Comparison of ENCODE assay signal across 10 cellular contexts in genomic region chr14:36773136-36773540, GRCh38.
DNase-seq lines count a peak whose midpoint lies in the region; ATAC-seq and TF ChIP-seq lines count a peak whose summit lies in the region.
"Had no signal": no experiment of that assay in that cellular context is flagged by ENCODE, and none has a peak within 500 bp of the region (broad histone marks: within the 10 kb centered on the region; RNA-seq: fewer than 3 reads in every experiment).

No MANE protein-coding gene starts in this region.

- peak; percentile 59 for ATAC-seq in esophagus mucosa
- ATAC-seq in activated naive CD8-positive, alpha-beta T cell treated with anti-CD3 and anti-CD28 coated beads, Interleukin-2, amount 50 U/mL, for 24 hours = no peak
- no peak for ATAC-seq in right cardiac atrium
- ATAC-seq: effector memory CD8-positive, alpha-beta T cell had no signal

- H3K79me2 ChIP-seq in OCI-LY3 (ENCODE audit: low read length) = no peaks in the 10 kb centered on the region

- no peak overlapping the region for H3K27ac ChIP-seq in AG04450 (ENCODE audit: low read depth, low read length)
- H3K27ac ChIP-seq in HEK293 (ENCODE audit: extremely low read depth, low read depth, low read length) = no peak overlapping the region
- H3K27ac ChIP-seq in OCI-LY3 (ENCODE audit: low read length) = no peak overlapping the region
- no peak overlapping the region for H3K27ac ChIP-seq in right cardiac atrium (ENCODE audit: low read length)

- no peak overlapping the region for H3K4me3 Mint-ChIP-seq in activated naive CD8-positive, alpha-beta T cell treated with anti-CD3 and anti-CD28 coated beads, Interleukin-2, amount 50 U/mL, for 24 hours
- H3K4me3 Mint-ChIP-seq: effector memory CD8-positive, alpha-beta T cell had no signal

- H4K20me1 ChIP-seq in OCI-LY3 (ENCODE audit: insufficient read depth, low read length) = no peaks in the 10 kb centered on the region

- no peaks in the 10 kb centered on the region for H3K4me1 Mint-ChIP-seq in activated naive CD8-positive, alpha-beta T cell treated with anti-CD3 and anti-CD28 coated beads, Interleukin-2, amount 50 U/mL, for 24 hours

- H3K27ac Mint-ChIP-seq in activated naive CD8-positive, alpha-beta T cell treated with anti-CD3 and anti-CD28 coated beads, Interleukin-2, amount 50 U/mL, for 24 hours = no peak overlapping the region
- H3K27ac Mint-ChIP-seq: effector memory CD8-positive, alpha-beta T cell had no signal

- H3K4me2 ChIP-seq in OCI-LY3 (ENCODE audit: low read length) = peak overlapping the region; percentile 47

- H3K4me1 ChIP-seq in HEK293 (ENCODE audit: control insufficient read depth, insufficient read depth, low read length) = peaks cover 35% of the 10 kb centered on the region
- H3K4me1 ChIP-seq in OCI-LY3 (ENCODE audit: low read length) = peaks cover 15% of the 10 kb centered on the region
- H3K4me1 ChIP-seq in right cardiac atrium (ENCODE audit: control insufficient read depth, insufficient read depth, low read length) = no peaks in the 10 kb centered on the region

- no peak overlapping the region for H3K4me3 ChIP-seq in AG04450 (ENCODE audit: low read depth, low read length)
- H3K4me3 ChIP-seq in HEK293 (ENCODE audit: low read depth, low read length) = no peak overlapping the region
- peak overlapping the region; percentile 11; the same call in 1 of the 2 replicates for H3K4me3 ChIP-seq in OCI-LY3 (ENCODE audit: low read length)
- no peak overlapping the region for H3K4me3 ChIP-seq in right cardiac atrium (ENCODE audit: low read length)

- CTCF ChIA-PET in AG04450 (lab: Charles Lee) = no interaction called here
- CTCF ChIA-PET in HEK293 (lab: Yijun Ruan, JAX) = interaction anchor here (0.6 to 3.5 kb wide), 10 partner anchors 12 to 1102 kb away, joined by 3 to 13 read pairs (median 3); no protein-coding TSS in a partner anchor

- H3K9me3 ChIP-seq in AG04450 (ENCODE audit: control insufficient read depth, insufficient read depth, low read length) (no peaks in the 10 kb centered on the region), HEK293 (ENCODE audit: control insufficient read depth, insufficient read depth, low read depth, low read length) (no peaks in the 10 kb centered on the region), OCI-LY3 (ENCODE audit: insufficient read depth, low read length) (no peaks in the 10 kb centered on the region), right cardiac atrium (ENCODE audit: control insufficient read depth, low read length) (no peaks in the 10 kb centered on the region)

- H3K36me3 ChIP-seq in HEK293 (ENCODE audit: control insufficient read depth in 2 of 2, insufficient read depth in 1 of 2, low read length in 2 of 2) (no peaks in the 10 kb centered on the region), OCI-LY3 (replicated peaks; ENCODE audit: low read depth, low read length) (no peaks in the 10 kb centered on the region)

- H2AFZ ChIP-seq in OCI-LY3 (ENCODE audit: low read depth, low read length) = no peak overlapping the region

- POLR2A ChIA-PET in AG04450 (lab: Yijun Ruan, JAX) (no interaction called here), HEK293 (lab: Yijun Ruan, JAX) (interaction anchor here (0.9 kb wide), 1 partner anchor 62 kb away, joined by 4 read pairs; no protein-coding TSS in a partner anchor)

- H3K27me3 ChIP-seq in AG04450 (ENCODE audit: control insufficient read depth, insufficient read depth, low read length) (no peaks in the 10 kb centered on the region), OCI-LY3 (ENCODE audit: low read depth, low read length) (no peaks in the 10 kb centered on the region), right cardiac atrium (ENCODE audit: control insufficient read depth, insufficient read depth) (no peaks in the 10 kb centered on the region)

- TF ChIP-seq CTCF in AG04450 (IDR thresholded peaks at IDR 0.05; ENCODE audit: low read depth, low read length) (peak; percentile 10; the same call in 1 of the 2 replicates), HEK293 (tag by site-specific recombination; IDR thresholded peaks at IDR 0.05) (peak; percentile 42; the same call in 1 of the 2 replicates), OCI-LY3 (IDR thresholded peaks at IDR 0.05; ENCODE audit: low read depth, low read length) (peak; percentile 66)

- H3K9ac ChIP-seq in OCI-LY3 (ENCODE audit: low read length) = no peak overlapping the region

- 25% methylated on average over 3 of the region's 3 CpGs for WGBS in right cardiac atrium

- H3K9me3 Mint-ChIP-seq in activated naive CD8-positive, alpha-beta T cell treated with anti-CD3 and anti-CD28 coated beads, Interleukin-2, amount 50 U/mL, for 24 hours = no peaks in the 10 kb centered on the region

- H3K27me3 Mint-ChIP-seq in activated naive CD8-positive, alpha-beta T cell treated with anti-CD3 and anti-CD28 coated beads, Interleukin-2, amount 50 U/mL, for 24 hours = no peaks in the 10 kb centered on the region
- H3K27me3 Mint-ChIP-seq: effector memory CD8-positive, alpha-beta T cell had no signal

- DNase-seq in AG04450 (ENCODE audit: low read depth, low spot score) (no peak), right cardiac atrium (no peak), C1 segment of cervical spinal cord (lab: John Stamatoyannopoulos, UW) (no peak), KG1 (lab: John Stamatoyannopoulos, UW) (no peak)
- DNase-seq in activated naive CD8-positive, alpha-beta T cell treated with anti-CD3 and anti-CD28 coated beads, Interleukin-2, amount 50 U/mL, for 24 hours = no peak
- DNase-seq: effector memory CD8-positive, alpha-beta T cell; NCI-H524 treated with DMSO at 0.1 percent for 48 hours had no signal

- intact Hi-C loops in right cardiac atrium (cut with DNase I) = no loop called here

- no peaks in the 10 kb centered on the region for H3K36me3 Mint-ChIP-seq in activated naive CD8-positive, alpha-beta T cell treated with anti-CD3 and anti-CD28 coated beads, Interleukin-2, amount 50 U/mL, for 24 hours (ENCODE audit: low read depth)

TF ChIP-seq in HEK293, 187 proteins besides CTCF, POLR2A, EP300 and RAD21 (continues in another document):
- peak; percentile 58; the same call in 1 of the 2 replicates for TF ChIP-seq ZNF600 (tag by site-specific recombination; IDR thresholded peaks at IDR 0.05)
- TF ChIP-seq ZEB2 (tag by site-specific recombination; IDR thresholded peaks at IDR 0.05) = peak; percentile 82; the same call in 1 of the 2 replicates
- TF ChIP-seq ZNF580 (tag by site-specific recombination; IDR thresholded peaks at IDR 0.05) = no peak
- no peak for TF ChIP-seq ZNF473 (tag by site-specific recombination; IDR thresholded peaks at IDR 0.05)
- no peak for TF ChIP-seq ZNF138 (tag by site-specific recombination; IDR thresholded peaks at IDR 0.05; ENCODE audit: borderline replicate concordance)
- peak; percentile 29; the same call in 1 of the 2 replicates for TF ChIP-seq GLIS1 (tag by site-specific recombination; IDR thresholded peaks at IDR 0.05)
- peak; percentile 43; the same call in 1 of the 2 replicates for TF ChIP-seq ZBTB48 (tag by site-specific recombination; IDR thresholded peaks at IDR 0.05)
- TF ChIP-seq ZNF654 (tag by site-specific recombination; IDR thresholded peaks at IDR 0.05; ENCODE audit: low read depth) = peak; percentile 34
- no peak for TF ChIP-seq ATF2 (tag by site-specific recombination; IDR thresholded peaks at IDR 0.05; ENCODE audit: low read depth)
- TF ChIP-seq ZNF280C (tag by site-specific recombination; IDR thresholded peaks at IDR 0.05) = no peak
- peak; percentile 57; the same call in 1 of the 2 replicates for TF ChIP-seq ZNF24 (tag by site-specific recombination; IDR thresholded peaks at IDR 0.05)
- peak; percentile 21; the same call in 1 of the 2 replicates for TF ChIP-seq ZNF449 (tag by site-specific recombination; IDR thresholded peaks at IDR 0.05)

Comparison
In these comparisons a context has a peak if more than half of its experiments do, and no peak if none do; other contexts are left out.
1. CTCF ChIP-seq: peak in every context shown above with its lines; median percentile 66 in OCI-LY3; 42 in HEK293; 10 in AG04450.